In genomic region chr1:12507631-12508030, GRCh38 we compare ENCODE assay signal across 30 cellular contexts.
DNase-seq lines count a peak whose midpoint lies in the region; ATAC-seq and TF ChIP-seq lines count a peak whose summit lies in the region.
"Had no signal": no experiment of that assay in that cellular context is flagged by ENCODE, and none has a peak within 500 bp of the region (broad histone marks: within the 10 kb centered on the region; RNA-seq: fewer than 3 reads in every experiment).

No MANE protein-coding gene starts in this region.

- no peaks in the 10 kb centered on the region for H3K27me3 Mint-ChIP-seq in activated CD8-positive, alpha-beta T cell treated with anti-CD3 and anti-CD28 coated beads for 36 hours
- H3K27me3 Mint-ChIP-seq in activated CD8-positive, alpha-beta T cell treated with anti-CD3 and anti-CD28 coated beads, Interleukin-2, amount 10 ng/mL, durations not matched to agents 7 days and 5 days (ENCODE audit: low read depth): no peaks in the 10 kb centered on the region
- H3K27me3 Mint-ChIP-seq in stimulated activated naive CD8-positive, alpha-beta T cell treated with anti-CD3 and anti-CD28 coated beads, Interleukin-15, Interleukin-2, amounts not matched to agents 100 ng/mL and 50 ng/mL, for 24 hours: no peaks in the 10 kb centered on the region
- H3K27me3 Mint-ChIP-seq in stimulated activated naive CD8-positive, alpha-beta T cell treated with anti-CD3 and anti-CD28 coated beads, Interleukin-15, amount 100 ng/mL, for 72 hours: no peaks in the 10 kb centered on the region
- H3K27me3 Mint-ChIP-seq: B cell; CD8-positive, alpha-beta memory T cell had no signal

- peaks cover 47% of the 10 kb centered on the region for H3K36me3 Mint-ChIP-seq in activated CD8-positive, alpha-beta T cell treated with anti-CD3 and anti-CD28 coated beads for 36 hours (ENCODE audit: low read depth)
- H3K36me3 Mint-ChIP-seq in activated CD8-positive, alpha-beta T cell treated with anti-CD3 and anti-CD28 coated beads, Interleukin-2, amount 10 ng/mL, durations not matched to agents 7 days and 5 days (ENCODE audit: low read depth): peaks cover 52% of the 10 kb centered on the region
- peaks cover 61% of the 10 kb centered on the region for H3K36me3 Mint-ChIP-seq in stimulated activated naive CD8-positive, alpha-beta T cell treated with anti-CD3 and anti-CD28 coated beads, Interleukin-15, Interleukin-2, amounts not matched to agents 100 ng/mL and 50 ng/mL, for 24 hours (ENCODE audit: low read depth)

- H3K36me3 ChIP-seq in rectal smooth muscle tissue (ENCODE audit: control insufficient read depth, insufficient read depth, low read length): peaks cover 7% of the 10 kb centered on the region
- H3K36me3 ChIP-seq: HAP-1 had no signal

- no peaks in the 10 kb centered on the region for H3K27me3 ChIP-seq in rectal smooth muscle tissue (ENCODE audit: control insufficient read depth, insufficient read depth, low read length)
- H3K27me3 ChIP-seq in dorsolateral prefrontal cortex: no peaks in the 10 kb centered on the region

- peaks cover 61% of the 10 kb centered on the region for H3K4me1 Mint-ChIP-seq in activated CD8-positive, alpha-beta T cell treated with anti-CD3 and anti-CD28 coated beads for 36 hours (ENCODE audit: low read depth)
- peaks cover 56% of the 10 kb centered on the region for H3K4me1 Mint-ChIP-seq in activated CD8-positive, alpha-beta T cell treated with anti-CD3 and anti-CD28 coated beads, Interleukin-2, amount 10 ng/mL, durations not matched to agents 7 days and 5 days (ENCODE audit: low read depth)
- peaks cover 77% of the 10 kb centered on the region for H3K4me1 Mint-ChIP-seq in stimulated activated naive CD8-positive, alpha-beta T cell treated with anti-CD3 and anti-CD28 coated beads, Interleukin-15, Interleukin-2, amounts not matched to agents 100 ng/mL and 50 ng/mL, for 24 hours (ENCODE audit: low read depth)
- H3K4me1 Mint-ChIP-seq in stimulated activated naive CD8-positive, alpha-beta T cell treated with anti-CD3 and anti-CD28 coated beads, Interleukin-15, amount 100 ng/mL, for 72 hours: peaks cover 88% of the 10 kb centered on the region

- no peak overlapping the region for H3K4me3 Mint-ChIP-seq in activated CD8-positive, alpha-beta T cell treated with anti-CD3 and anti-CD28 coated beads for 36 hours
- no peak overlapping the region for H3K4me3 Mint-ChIP-seq in activated CD8-positive, alpha-beta T cell treated with anti-CD3 and anti-CD28 coated beads, Interleukin-2, amount 10 ng/mL, durations not matched to agents 7 days and 5 days
- H3K4me3 Mint-ChIP-seq in stimulated activated naive CD8-positive, alpha-beta T cell treated with anti-CD3 and anti-CD28 coated beads, Interleukin-15, Interleukin-2, amounts not matched to agents 100 ng/mL and 50 ng/mL, for 24 hours: no peak overlapping the region
- no peak overlapping the region for H3K4me3 Mint-ChIP-seq in stimulated activated naive CD8-positive, alpha-beta T cell treated with anti-CD3 and anti-CD28 coated beads, Interleukin-15, amount 100 ng/mL, for 72 hours
- H3K4me3 Mint-ChIP-seq: B cell; CD8-positive, alpha-beta memory T cell; HFFc6 had no signal

- peak overlapping the region; percentile 79 for H3K27ac Mint-ChIP-seq in activated CD8-positive, alpha-beta T cell treated with anti-CD3 and anti-CD28 coated beads for 36 hours
- H3K27ac Mint-ChIP-seq in activated CD8-positive, alpha-beta T cell treated with anti-CD3 and anti-CD28 coated beads, Interleukin-2, amount 10 ng/mL, durations not matched to agents 7 days and 5 days: no peak overlapping the region
- peak overlapping the region; percentile 32 for H3K27ac Mint-ChIP-seq in stimulated activated naive CD8-positive, alpha-beta T cell treated with anti-CD3 and anti-CD28 coated beads, Interleukin-15, Interleukin-2, amounts not matched to agents 100 ng/mL and 50 ng/mL, for 24 hours
- H3K27ac Mint-ChIP-seq in stimulated activated naive CD8-positive, alpha-beta T cell treated with anti-CD3 and anti-CD28 coated beads, Interleukin-15, amount 100 ng/mL, for 72 hours: peak overlapping the region in 1 of 2 donors; percentile 34
- H3K27ac Mint-ChIP-seq: B cell, HFFc6 had no signal

- no peak for DNase-seq in activated CD8-positive, alpha-beta T cell treated with anti-CD3 and anti-CD28 coated beads for 36 hours
- no peak for DNase-seq in activated CD8-positive, alpha-beta T cell treated with anti-CD3 and anti-CD28 coated beads, Interleukin-2, amount 10 ng/mL, durations not matched to agents 7 days and 5 days
- no peak for DNase-seq in stimulated activated naive CD8-positive, alpha-beta T cell treated with anti-CD3 and anti-CD28 coated beads, Interleukin-15, amount 100 ng/mL, for 72 hours
- DNase-seq in dorsolateral prefrontal cortex: no peak
- DNase-seq in activated CD4-positive, alpha-beta T cell treated with anti-CD3 and anti-CD28 coated beads, Interleukin-2, amount 50 U/mL, for 4 hours: no peak
- DNase-seq: CD8-positive, alpha-beta memory T cell; DMS 273 treated with DMSO at 0.1 percent for 48 hours; DMS79; EL; GDM1; GOT3; HFFc6; KBM-7; MV-4-11; NCI-H1105 treated with DMSO at 0.1 percent for 48 hours; NCI-H146; NCI-H1930; NCI-H446 treated with DMSO at 0.1 percent for 48 hours; NCI-H526; NCI-H82; NK-92 treated with Interleukin-12 subunit alpha and Interleukin-12 subunit beta, amount 100 ng/mL, for 24 hours; PC-3; Right ventricle myocardium superior had no signal

- no peak for TF ChIP-seq CTCF in activated CD8-positive, alpha-beta T cell treated with anti-CD3 and anti-CD28 coated beads for 36 hours (IDR thresholded peaks at IDR 0.05)
- TF ChIP-seq CTCF in dorsolateral prefrontal cortex (IDR thresholded peaks at IDR 0.05 in 54 of 56, conservative IDR thresholded peaks at IDR 0.05 in 2 of 56; ENCODE audit: low read depth in 1 of 56, partially characterized antibody in 56 of 56): no peak

- H3K4me1 ChIP-seq in rectal smooth muscle tissue (ENCODE audit: control insufficient read depth, insufficient read depth, low read length): peaks cover 9% of the 10 kb centered on the region
- H3K4me1 ChIP-seq: HAP-1 had no signal

- no peak for ATAC-seq in activated CD8-positive, alpha-beta T cell treated with anti-CD3 and anti-CD28 coated beads for 36 hours
- no peak for ATAC-seq in activated CD8-positive, alpha-beta T cell treated with anti-CD3 and anti-CD28 coated beads, Interleukin-2, amount 10 ng/mL, durations not matched to agents 7 days and 5 days
- ATAC-seq in stimulated activated naive CD8-positive, alpha-beta T cell treated with anti-CD3 and anti-CD28 coated beads, Interleukin-15, amount 100 ng/mL, for 72 hours: no peak
- ATAC-seq: GM12878, PC-3 had no signal

- intact Hi-C loops in activated CD8-positive, alpha-beta T cell treated with anti-CD3 and anti-CD28 coated beads for 36 hours (cut with micrococcal nuclease): no loop called here
- intact Hi-C loops in dorsolateral prefrontal cortex (cut with DNase I): no loop called here

- no peaks in the 10 kb centered on the region for H3K9me3 Mint-ChIP-seq in activated CD8-positive, alpha-beta T cell treated with anti-CD3 and anti-CD28 coated beads for 36 hours
- no peaks in the 10 kb centered on the region for H3K9me3 Mint-ChIP-seq in activated CD8-positive, alpha-beta T cell treated with anti-CD3 and anti-CD28 coated beads, Interleukin-2, amount 10 ng/mL, durations not matched to agents 7 days and 5 days (ENCODE audit: insufficient read depth)
- no peaks in the 10 kb centered on the region for H3K9me3 Mint-ChIP-seq in stimulated activated naive CD8-positive, alpha-beta T cell treated with anti-CD3 and anti-CD28 coated beads, Interleukin-15, Interleukin-2, amounts not matched to agents 100 ng/mL and 50 ng/mL, for 24 hours
- peaks cover 0 to under 1% of the 10 kb centered on the region in 2 donors for H3K9me3 Mint-ChIP-seq in stimulated activated naive CD8-positive, alpha-beta T cell treated with anti-CD3 and anti-CD28 coated beads, Interleukin-15, amount 100 ng/mL, for 72 hours
- H3K9me3 Mint-ChIP-seq: CD8-positive, alpha-beta memory T cell; HFFc6 had no signal

- no peak overlapping the region for H3K4me3 ChIP-seq in rectal smooth muscle tissue (ENCODE audit: low read length)
- no peak overlapping the region for H3K4me3 ChIP-seq in dorsolateral prefrontal cortex
- H3K4me3 ChIP-seq: GM12878, HAP-1 had no signal

- POLR2A ChIA-PET in activated CD8-positive, alpha-beta T cell treated with anti-CD3 and anti-CD28 coated beads for 36 hours (lab: Charles Lee): interaction anchor here (2.0 to 2.5 kb wide), 3 partner anchors 11 to 70 kb away, joined by 6 to 12 read pairs (median 8); no protein-coding TSS in a partner anchor
- POLR2A ChIA-PET in activated CD8-positive, alpha-beta T cell treated with anti-CD3 and anti-CD28 coated beads, Interleukin-2, amount 10 ng/mL, durations not matched to agents 7 days and 5 days (lab: Charles Lee): interaction anchor here (1.4 kb wide), 1 partner anchor 35 kb away, joined by 4 read pairs; no protein-coding TSS in a partner anchor

- CTCF ChIA-PET in activated CD8-positive, alpha-beta T cell treated with anti-CD3 and anti-CD28 coated beads for 36 hours (lab: Charles Lee): interaction anchor here (0.7 to 2.0 kb wide), 2 partner anchors 11 to 63 kb away, joined by 3 to 6 read pairs; no protein-coding TSS in a partner anchor
- CTCF ChIA-PET in activated CD8-positive, alpha-beta T cell treated with anti-CD3 and anti-CD28 coated beads, Interleukin-2, amount 10 ng/mL, durations not matched to agents 7 days and 5 days (lab: Charles Lee): no interaction called here

- H3K9ac ChIP-seq in rectal smooth muscle tissue (ENCODE audit: low read length): no peak overlapping the region

- H3K27ac ChIP-seq in rectal smooth muscle tissue (ENCODE audit: low read depth, low read length) (peak overlapping the region; percentile 7), dorsolateral prefrontal cortex (no peak overlapping the region)
- H3K27ac ChIP-seq: 22Rv1, C4-2B had no signal
